Comparison of ENCODE assay signal across 17 cellular contexts in genomic region chr2:28639092-28639691, GRCh38.
"Had no signal": no experiment of that assay in that cellular context is flagged by ENCODE, and none has a peak within 500 bp of the region (broad histone marks: within the 10 kb centered on the region; RNA-seq: fewer than 3 reads in every experiment).

No MANE protein-coding gene starts in this region.

- DNase-seq: activated CD4-positive, CD25-positive, alpha-beta regulatory T cell treated with anti-CD3 and anti-CD28 coated beads, Interleukin-2, amount 50 U/mL, for 72 hours; activated naive CD4-positive, alpha-beta T cell treated with anti-CD3 and anti-CD28 coated beads for 36 hours; activated T-cell treated with anti-CD3 and anti-CD28 coated beads for 4 hours; central memory CD4-positive, alpha-beta T cell; foreskin fibroblast; glutamatergic neuron; left ventricle myocardium inferior; nephron progenitor cell; occipital lobe; stimulated activated CD4-positive, alpha-beta T cell treated with anti-CD3 and anti-CD28 coated beads, Interleukin-15, amount 100 ng/mL, for 24 hours; stimulated activated CD4-positive, alpha-beta T cell treated with anti-CD3 and anti-CD28 coated beads, Interleukin-4, amount 100 ng/mL, for 4 hours; stimulated activated CD8-positive, alpha-beta memory T cell treated with anti-CD3 and anti-CD28 coated beads, Interleukin-4, amount 100 ng/mL, for 48 hours; stimulated activated naive CD8-positive, alpha-beta T cell treated with anti-CD3 and anti-CD28 coated beads, Interleukin-15, Interleukin-2, amounts not matched to agents 100 U/mL and 50 U/mL, for 24 hours had no signal

- H3K9me3 Mint-ChIP-seq: activated naive CD4-positive, alpha-beta T cell treated with anti-CD3 and anti-CD28 coated beads for 36 hours; activated T-helper 2 cell treated with anti-CD3 and anti-CD28 coated beads, Interferon-gamma antibody, Interleukin-2, Interleukin-4, amounts not matched to agents 10 μg/mL and 5 μg/mL and 100 μg/mL, durations not matched to agents 14 hours and 24 hours and 36 hours; nephron progenitor cell had no signal

- H3K27me3 ChIP-seq: adrenal gland, colonic mucosa had no signal

- H3K4me1 ChIP-seq: colonic mucosa had no signal

- H3K4me3 Mint-ChIP-seq: activated naive CD4-positive, alpha-beta T cell treated with anti-CD3 and anti-CD28 coated beads for 36 hours; nephron progenitor cell had no signal

- H3K27ac Mint-ChIP-seq: activated naive CD4-positive, alpha-beta T cell treated with anti-CD3 and anti-CD28 coated beads for 36 hours; nephron progenitor cell had no signal

- H3K4me3 ChIP-seq: adrenal gland, colonic mucosa, left ventricle myocardium inferior, skin epidermis had no signal

- H3K9me3 ChIP-seq: adrenal gland, colonic mucosa, left ventricle myocardium inferior had no signal

- H3K27ac ChIP-seq: adrenal gland, left ventricle myocardium inferior, skin epidermis had no signal

- H3K36me3 ChIP-seq: adrenal gland, colonic mucosa, left ventricle myocardium inferior had no signal
